Comparison of ENCODE assay signal across 8 cellular contexts in genomic region chr15:75029378-75030022, GRCh38. TPM values are rescaled to one million over a fixed set of nuclear protein-coding genes. Genes with fewer than 3 reads are reported as not detected.
DNase-seq lines count a peak whose midpoint lies in the region; ATAC-seq and TF ChIP-seq lines count a peak whose summit lies in the region.

No MANE protein-coding gene starts in this region.

- peak; percentile 93 for TF ChIP-seq CTCF in colonic mucosa (IDR thresholded peaks at IDR 0.05)
- TF ChIP-seq CTCF in left lung (IDR thresholded peaks at IDR 0.05) = peak; percentile 91 to 98

- peak overlapping the region; percentile 31 for H3K27ac ChIP-seq in colonic mucosa
- peak overlapping the region; percentile 79 to 83 for H3K27ac ChIP-seq in left lung

- no peaks in the 10 kb centered on the region for H3K9me3 ChIP-seq in colonic mucosa
- H3K9me3 ChIP-seq in left lung = no peaks in the 10 kb centered on the region

- H3K36me3 ChIP-seq in colonic mucosa (no peaks in the 10 kb centered on the region), left lung (peaks cover 0 to 3% of the 10 kb centered on the region in 2 donors)

- H3K27me3 ChIP-seq in colonic mucosa = no peaks in the 10 kb centered on the region
- no peaks in the 10 kb centered on the region for H3K27me3 ChIP-seq in left lung

- ATAC-seq in HG02973 (IDR thresholded peaks at IDR 0.05; ENCODE audit: unreplicated experiment) (peak; percentile 55), left lung (peak; percentile 94), HG03439 (IDR thresholded peaks at IDR 0.05; ENCODE audit: unreplicated experiment) (no peak)

- no peak overlapping the region for H3K4me3 ChIP-seq in colonic mucosa
- H3K4me3 ChIP-seq in left lung = no peak overlapping the region

- intact Hi-C loops in colonic mucosa (cut with DNase I) (loop anchor here (2.0 to 10.0 kb wide), 2 partner anchors 175 to 275 kb away; no protein-coding TSS in a partner anchor), left lung (cut with DNase I) (loop anchor here (2.0 to 10.0 kb wide), 2 partner anchors 175 kb away; partner anchors contain the start of gene C15orf39 (in 1 of the 2))

- DNase-seq in EL (peak; percentile 92), NCI-H69 (lab: John Stamatoyannopoulos, UW) (peak; percentile 71), colonic mucosa (peak; percentile 96), left lung (peak; percentile 93 to 97)
- DNase-seq in activated CD4-positive, alpha-beta T cell treated with anti-CD3 and anti-CD28 coated beads, Interleukin-2, amount 50 U/mL, for 24 hours (ENCODE audit: low read depth in 1 of 2, low spot score in 1 of 2) = peak; percentile 84 to 86
- DNase-seq in stimulated activated CD4-positive, alpha-beta T cell treated with anti-CD3 and anti-CD28 coated beads, Interleukin-2, amount 100 ng/mL, for 4 hours (ENCODE audit: low read depth) = peak; percentile 83

- no peak overlapping the region for H3K9ac ChIP-seq in colonic mucosa (ENCODE audit: low read depth in 2 of 2, low read length in 2 of 2)

- H3K4me1 ChIP-seq in colonic mucosa (peaks cover 4% of the 10 kb centered on the region), left lung (peaks cover 29 to 60% of the 10 kb centered on the region in 2 donors)

RNA-seq across cellular contexts. Expression of gene PPCDC, which starts 6.1 kb away (rescaled TPM):
- total RNA-seq in colonic mucosa (10 to 100 TPM; 10.1 to 23.1 TPM), left lung (10 to 100 TPM; 13.2 to 14.1 TPM)

RNA-seq across cellular contexts. Expression of gene SCAMP5, which starts 34.1 kb away (rescaled TPM):
- total RNA-seq in colonic mucosa (10 to 100 TPM in 1 of 2 donors, 1 to 10 TPM in 1; 4.9 to 24.9 TPM), left lung (10 to 100 TPM in 1 of 2 donors, 1 to 10 TPM in 1; 1.9 to 20.1 TPM)
